ENCODE assay signal across 16 cellular contexts in the genomic region with DNA sequence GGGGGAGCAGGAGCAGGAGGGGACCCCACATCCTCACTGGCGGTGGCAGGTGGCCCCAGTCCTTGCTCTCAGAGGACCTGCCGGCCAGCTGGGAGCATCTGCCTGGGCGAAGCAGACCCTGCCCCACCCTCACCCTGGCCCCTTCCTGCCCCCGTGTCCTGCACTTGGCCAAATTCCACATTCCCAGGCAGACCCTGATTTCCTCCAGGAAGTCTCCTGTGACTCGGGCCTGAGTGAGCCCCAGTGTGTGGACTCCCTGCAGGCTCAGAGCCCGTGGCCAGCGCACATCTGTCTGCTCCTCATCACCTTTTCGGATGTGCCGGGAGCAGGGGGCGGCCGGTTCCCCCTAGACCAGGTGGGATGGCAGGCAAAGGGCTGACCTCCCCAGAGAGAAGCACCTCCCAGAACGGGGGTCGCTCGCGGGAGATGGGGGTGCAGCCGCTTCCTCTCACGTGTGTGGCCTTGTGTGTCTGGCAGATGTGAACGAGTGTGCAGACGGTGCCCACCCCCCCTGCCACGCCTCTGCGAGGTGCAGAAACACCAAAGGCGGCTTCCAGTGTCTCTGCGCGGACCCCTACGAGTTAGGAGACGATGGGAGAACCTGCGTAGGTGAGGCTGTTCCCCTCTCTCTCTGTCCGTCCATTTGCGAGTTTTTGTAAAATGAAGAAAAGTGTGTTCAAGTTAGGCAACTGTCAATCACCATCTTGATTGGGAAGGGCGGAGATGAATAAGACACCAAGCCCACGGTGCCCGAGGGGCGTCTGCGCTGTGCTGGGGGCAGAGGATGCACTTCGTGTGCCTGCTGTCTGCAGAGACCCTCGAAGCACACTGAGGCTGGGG.
"Had no signal": no experiment of that assay in that cellular context is flagged by ENCODE, and none has a peak within 500 bp of the region (broad histone marks: within the 10 kb centered on the region; RNA-seq: fewer than 3 reads in every experiment).

No MANE protein-coding gene starts in this region.

- H3K4me3 Mint-ChIP-seq: activated naive CD4-positive, alpha-beta T cell treated with anti-CD3 and anti-CD28 coated beads, Interleukin-2, amount 10 ng/mL, durations not matched to agents 7 days and 5 days; type B pancreatic cell had no signal

- H3K27ac ChIP-seq: colonic mucosa, esophagus muscularis mucosa, pancreas, SK-N-MC, skin epidermis had no signal

- H3K36me3 Mint-ChIP-seq: activated naive CD4-positive, alpha-beta T cell treated with anti-CD3 and anti-CD28 coated beads, Interleukin-2, amount 10 ng/mL, durations not matched to agents 7 days and 5 days; type B pancreatic cell had no signal

- H3K36me3 ChIP-seq: colonic mucosa, pancreas had no signal

- H3K27ac Mint-ChIP-seq: activated naive CD4-positive, alpha-beta T cell treated with anti-CD3 and anti-CD28 coated beads, Interleukin-2, amount 10 ng/mL, durations not matched to agents 7 days and 5 days; type B pancreatic cell had no signal

- H3K9me3 Mint-ChIP-seq: type B pancreatic cell had no signal

- H3K4me1 ChIP-seq: colonic mucosa, esophagus muscularis mucosa, pancreas had no signal

- DNase-seq: activated CD4-positive, alpha-beta T cell treated with anti-CD3 and anti-CD28 coated beads for 1 hour; activated CD4-positive, alpha-beta T cell treated with anti-CD3 and anti-CD28 coated beads, Interleukin-2, amount 50 U/mL, for 4 hours; activated naive CD4-positive, alpha-beta T cell treated with anti-CD3 and anti-CD28 coated beads, Interleukin-2, amount 10 ng/mL, durations not matched to agents 7 days and 5 days; activated T-cell treated with anti-CD3 and anti-CD28 coated beads for 4 hours; caudate nucleus; colonic mucosa; hypothalamus; kidney glomerular epithelial cell; stimulated activated CD4-positive, alpha-beta T cell treated with anti-CD3 and anti-CD28 coated beads, Interleukin-4, amount 100 ng/mL, for 24 hours; stimulated activated naive CD4-positive, alpha-beta T cell had no signal

- H3K27me3 ChIP-seq: colonic mucosa, pancreas had no signal

- H3K27me3 Mint-ChIP-seq: activated naive CD4-positive, alpha-beta T cell treated with anti-CD3 and anti-CD28 coated beads, Interleukin-2, amount 10 ng/mL, durations not matched to agents 7 days and 5 days had no signal

- FAIRE-seq: endometrium, pancreas had no signal

- H3K4me3 ChIP-seq: colonic mucosa, esophagus muscularis mucosa, pancreas, SK-N-MC, skin epidermis had no signal

- H3K9me3 ChIP-seq: colonic mucosa, esophagus muscularis mucosa, pancreas had no signal

- ATAC-seq: pancreas had no signal
